ENCODE assay signal across 20 cellular contexts in the genomic region with DNA sequence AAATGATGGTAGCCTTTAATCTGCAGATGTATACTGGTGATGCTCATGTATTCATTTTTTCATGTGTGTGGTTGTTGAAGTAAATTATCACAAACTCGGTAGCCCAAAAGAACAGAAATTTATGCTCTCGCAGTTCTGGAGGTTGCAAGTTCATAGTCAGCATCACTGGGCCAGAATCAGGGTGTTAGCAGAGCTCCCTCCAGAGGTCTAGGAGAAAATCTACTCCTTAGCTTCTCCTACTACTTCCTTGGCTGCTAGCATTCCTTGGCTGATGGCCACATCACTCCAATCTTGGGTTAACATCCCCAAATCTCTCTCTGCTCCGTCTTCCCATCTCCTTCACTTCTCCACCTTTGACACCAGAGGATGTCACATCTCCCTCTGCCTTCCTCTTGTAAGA. TPM values are rescaled to one million over a fixed set of nuclear protein-coding genes. Genes with fewer than 3 reads are reported as not detected.
DNase-seq lines count a peak whose midpoint lies in the region; ATAC-seq, FAIRE-seq and TF ChIP-seq lines count a peak whose summit lies in the region.
"Had no signal": no experiment of that assay in that cellular context is flagged by ENCODE, and none has a peak within 500 bp of the region (broad histone marks: within the 10 kb centered on the region; RNA-seq: fewer than 3 reads in every experiment).

No MANE protein-coding gene starts in this region.

- H3K9ac ChIP-seq in Loucy (ENCODE audit: low read depth, low read length, poor library complexity, severe bottlenecking) (no peak overlapping the region), astrocyte (ENCODE audit: low read length) (no peak overlapping the region), keratinocyte (ENCODE audit: control insufficient read depth, extremely low read depth, insufficient read depth, low read length) (no peak overlapping the region)
- H3K9ac ChIP-seq: KMS-11 had no signal

- H3K4me3 ChIP-seq in breast epithelium (no peak overlapping the region), Loucy (ENCODE audit: low read length, poor library complexity, severe bottlenecking) (no peak overlapping the region), astrocyte (ENCODE audit: insufficient read depth, low read depth, low read length) (no peak overlapping the region), keratinocyte (ENCODE audit: control insufficient read depth in 2 of 3, extremely low read depth in 1 of 3, insufficient read depth in 2 of 3, low read depth in 1 of 3, low read length in 3 of 3) (no peak overlapping the region), left ventricle myocardium inferior (no peak overlapping the region)
- H3K4me3 ChIP-seq: sigmoid colon had no signal

- H3K4me3 Mint-ChIP-seq in MCF 10A (ENCODE audit: unreplicated experiment) (no peak overlapping the region), astrocyte (ENCODE audit: unreplicated experiment) (no peak overlapping the region), T-helper 17 cell (no peak overlapping the region)
- H3K4me3 Mint-ChIP-seq: activated B cell treated with CpG ODN at 0.5 μM for 24 hours; activated naive CD8-positive, alpha-beta T cell treated with anti-CD3 and anti-CD28 coated beads, Interleukin-2, amount 10 ng/mL, durations not matched to agents 7 days and 5 days; activated T-helper 1 cell treated with anti-CD3 and anti-CD28 coated beads, Interleukin-12 subunit alpha, Interleukin-12 subunit beta, Interleukin-2, Interleukin-4 antibody, amounts not matched to agents 30 ng/mL and 10 ng/mL and 1 ng/mL, durations not matched to agents 14 hours and 24 hours and 36 hours had no signal

- H3K4me1 ChIP-seq in breast epithelium (no peaks in the 10 kb centered on the region), Loucy (ENCODE audit: insufficient read depth, low read length, poor library complexity, severe bottlenecking) (peaks cover 13% of the 10 kb centered on the region), astrocyte (ENCODE audit: insufficient read depth, low read length) (no peaks in the 10 kb centered on the region), keratinocyte (ENCODE audit: control insufficient read depth, extremely low read depth, insufficient read depth, low read length) (no peaks in the 10 kb centered on the region), left ventricle myocardium inferior (peaks cover 16% of the 10 kb centered on the region)

- intact Hi-C loops in MCF 10A (cut with micrococcal nuclease) (no loop called here), breast epithelium (cut with DNase I; ENCODE audit: low total_unique reads) (no loop called here), left ventricle myocardium inferior (cut with micrococcal nuclease) (no loop called here)

- H3F3A ChIP-seq in Loucy (ENCODE audit: low read depth) = no peaks in the 10 kb centered on the region

- TF ChIP-seq POLR2A in breast epithelium (IDR thresholded peaks at IDR 0.05) = no peak

- H3K9me3 ChIP-seq in breast epithelium = peaks cover 0 to 3% of the 10 kb centered on the region in 2 donors
- no peaks in the 10 kb centered on the region for H3K9me3 ChIP-seq in Loucy (ENCODE audit: insufficient read depth, low read depth, low read length)
- no peaks in the 10 kb centered on the region for H3K9me3 ChIP-seq in astrocyte (ENCODE audit: insufficient read depth, low read depth, low read length)
- peaks cover 2% of the 10 kb centered on the region for H3K9me3 ChIP-seq in keratinocyte (ENCODE audit: control insufficient read depth, low read depth, low read length)
- H3K9me3 ChIP-seq in left ventricle myocardium inferior (replicated peaks) = no peaks in the 10 kb centered on the region
- no peaks in the 10 kb centered on the region for H3K9me3 ChIP-seq in T-helper 17 cell (ENCODE audit: control insufficient read depth, low read length, poor library complexity, severe bottlenecking)
- H3K9me3 ChIP-seq: sigmoid colon had no signal

- no peak for ATAC-seq in T-helper 17 cell

- H3K36me3 Mint-ChIP-seq in MCF 10A (ENCODE audit: insufficient read depth, unreplicated experiment) = no peaks in the 10 kb centered on the region
- H3K36me3 Mint-ChIP-seq in astrocyte (ENCODE audit: low read depth, unreplicated experiment) = no peaks in the 10 kb centered on the region
- no peaks in the 10 kb centered on the region for H3K36me3 Mint-ChIP-seq in T-helper 17 cell (ENCODE audit: low read depth)
- H3K36me3 Mint-ChIP-seq: activated naive CD8-positive, alpha-beta T cell treated with anti-CD3 and anti-CD28 coated beads, Interleukin-2, amount 10 ng/mL, durations not matched to agents 7 days and 5 days had no signal

- FAIRE-seq in astrocyte (lab: Jason Lieb, UNC) (peak; percentile 45), keratinocyte (lab: Jason Lieb, UNC) (no peak)

- DNase-seq in MCF 10A (ENCODE audit: unreplicated experiment) (peak; percentile 18), breast epithelium (ENCODE audit: low spot score in 2 of 2) (no peak), astrocyte (ENCODE audit: low read depth) (no peak), keratinocyte (ENCODE audit: low read depth, low spot score) (no peak), left ventricle myocardium inferior (no peak), retina (no peak), T-helper 17 cell (no peak)
- DNase-seq: activated B cell treated with CpG ODN at 0.5 μM for 24 hours; activated CD8-positive, alpha-beta memory T cell treated with anti-CD3 and anti-CD28 coated beads for 24 hours; activated naive CD8-positive, alpha-beta T cell treated with anti-CD3 and anti-CD28 coated beads, Interleukin-2, amount 10 ng/mL, durations not matched to agents 7 days and 5 days; caudate nucleus; COR-L47; effector memory CD4-positive, alpha-beta T cell; NCI-H187 treated with DMSO at 0.1 percent for 48 hours; NCI-H510A treated with DMSO at 0.1 percent for 48 hours; RPMI8226; sigmoid colon had no signal

- H3K27ac ChIP-seq in breast epithelium (no peak overlapping the region), astrocyte (ENCODE audit: low read depth, low read length) (no peak overlapping the region), keratinocyte (ENCODE audit: control insufficient read depth, insufficient read depth, low read length) (no peak overlapping the region), left ventricle myocardium inferior (replicated peaks) (no peak overlapping the region)
- H3K27ac ChIP-seq: KMS-11 had no signal

- H3K27me3 Mint-ChIP-seq in MCF 10A (ENCODE audit: insufficient read depth, unreplicated experiment) = peaks cover 57% of the 10 kb centered on the region
- H3K27me3 Mint-ChIP-seq in astrocyte (ENCODE audit: low read depth, unreplicated experiment) = peaks cover 49% of the 10 kb centered on the region
- H3K27me3 Mint-ChIP-seq in T-helper 17 cell = peaks cover 82% of the 10 kb centered on the region

- CTCF ChIA-PET in MCF 10A (lab: Yijun Ruan, JAX) = interaction anchor here (1.0 to 1.2 kb wide), 2 partner anchors 96 to 120 kb away, joined by 3 to 6 read pairs; no protein-coding TSS in a partner anchor

- H3K27me3 ChIP-seq in breast epithelium (peaks cover 0 to 11% of the 10 kb centered on the region in 2 donors), Loucy (ENCODE audit: insufficient read depth, low read length, poor library complexity, severe bottlenecking) (no peaks in the 10 kb centered on the region), astrocyte (ENCODE audit: insufficient read depth, low read length) (peaks cover 24% of the 10 kb centered on the region), keratinocyte (ENCODE audit: control insufficient read depth, extremely low read depth, insufficient read depth, low read length) (peaks cover 21% of the 10 kb centered on the region), left ventricle myocardium inferior (ENCODE audit: low read depth) (no peaks in the 10 kb centered on the region)
- H3K27me3 ChIP-seq: sigmoid colon had no signal

- H3K9me1 ChIP-seq in keratinocyte (ENCODE audit: control insufficient read depth, extremely low read depth, insufficient read depth, low read length) = no peaks in the 10 kb centered on the region

- H2AFZ ChIP-seq in Loucy (ENCODE audit: low read length) = no peak overlapping the region
- no peak overlapping the region for H2AFZ ChIP-seq in astrocyte (ENCODE audit: low read depth, low read length)
- H2AFZ ChIP-seq in keratinocyte (ENCODE audit: control insufficient read depth, low read length) = no peak overlapping the region

- H3K79me2 ChIP-seq in Loucy (ENCODE audit: insufficient read depth, low read length) = no peaks in the 10 kb centered on the region
- no peaks in the 10 kb centered on the region for H3K79me2 ChIP-seq in astrocyte (ENCODE audit: insufficient read depth, low read length)
- no peaks in the 10 kb centered on the region for H3K79me2 ChIP-seq in keratinocyte (ENCODE audit: control insufficient read depth, insufficient read depth, low read length)

- POLR2A ChIA-PET in MCF 10A (lab: Yijun Ruan, JAX) = interaction anchor here (1.6 kb wide), 1 partner anchor 45 kb away, joined by 4 read pairs; the partner anchor contains the start of gene GALNT18

- H3K27ac Mint-ChIP-seq in MCF 10A (ENCODE audit: low read depth, unreplicated experiment) (no peak overlapping the region), astrocyte (ENCODE audit: unreplicated experiment) (no peak overlapping the region), T-helper 17 cell (no peak overlapping the region)
- H3K27ac Mint-ChIP-seq: activated B cell treated with CpG ODN at 0.5 μM for 24 hours; activated naive CD8-positive, alpha-beta T cell treated with anti-CD3 and anti-CD28 coated beads, Interleukin-2, amount 10 ng/mL, durations not matched to agents 7 days and 5 days; activated T-helper 1 cell treated with anti-CD3 and anti-CD28 coated beads, Interleukin-12 subunit alpha, Interleukin-12 subunit beta, Interleukin-2, Interleukin-4 antibody, amounts not matched to agents 30 ng/mL and 10 ng/mL and 1 ng/mL, durations not matched to agents 14 hours and 24 hours and 36 hours had no signal

- no peaks in the 10 kb centered on the region for H3K36me3 ChIP-seq in breast epithelium
- H3K36me3 ChIP-seq in Loucy (ENCODE audit: insufficient read depth, low read length) = no peaks in the 10 kb centered on the region
- no peaks in the 10 kb centered on the region for H3K36me3 ChIP-seq in astrocyte (ENCODE audit: insufficient read depth, low read length)
- no peaks in the 10 kb centered on the region for H3K36me3 ChIP-seq in keratinocyte (ENCODE audit: control insufficient read depth in 2 of 2, extremely low read depth in 1 of 2, insufficient read depth in 2 of 2, low read length in 2 of 2)
- H3K36me3 ChIP-seq in left ventricle myocardium inferior = no peaks in the 10 kb centered on the region
- H3K36me3 ChIP-seq: sigmoid colon had no signal

- H3K4me2 ChIP-seq in Loucy (ENCODE audit: low read depth, low read length, poor library complexity, severe bottlenecking) (no peak overlapping the region), astrocyte (ENCODE audit: low read length) (no peak overlapping the region), keratinocyte (ENCODE audit: control insufficient read depth, extremely low read depth, insufficient read depth, low read depth, low read length) (no peak overlapping the region)
- H3K4me2 ChIP-seq: KMS-11 had no signal

- H4K20me1 ChIP-seq in Loucy (ENCODE audit: insufficient read depth, low read length, poor library complexity, severe bottlenecking) (no peaks in the 10 kb centered on the region), astrocyte (ENCODE audit: insufficient read depth, low read length) (no peaks in the 10 kb centered on the region), keratinocyte (ENCODE audit: control insufficient read depth, extremely low read depth, insufficient read depth, low read length) (no peaks in the 10 kb centered on the region)

- peaks cover 8% of the 10 kb centered on the region for H3K9me3 Mint-ChIP-seq in MCF 10A (ENCODE audit: unreplicated experiment)
- peaks cover 2% of the 10 kb centered on the region for H3K9me3 Mint-ChIP-seq in astrocyte (ENCODE audit: unreplicated experiment)
- H3K9me3 Mint-ChIP-seq: activated naive CD8-positive, alpha-beta T cell treated with anti-CD3 and anti-CD28 coated beads, Interleukin-2, amount 10 ng/mL, durations not matched to agents 7 days and 5 days; activated T-helper 1 cell treated with anti-CD3 and anti-CD28 coated beads, Interleukin-12 subunit alpha, Interleukin-12 subunit beta, Interleukin-2, Interleukin-4 antibody, amounts not matched to agents 30 ng/mL and 10 ng/mL and 1 ng/mL, durations not matched to agents 14 hours and 24 hours and 36 hours had no signal

- no TSS peak for BruUV-seq in MCF 10A (replicated peaks; lab: Mats Ljungman, UMichigan)

- H3K9me2 ChIP-seq in Loucy (replicated peaks; ENCODE audit: low read depth, low read length) = no peaks in the 10 kb centered on the region

- H3K4me1 Mint-ChIP-seq in MCF 10A (ENCODE audit: insufficient read depth, unreplicated experiment) (no peaks in the 10 kb centered on the region), astrocyte (ENCODE audit: low read depth, unreplicated experiment) (peaks cover 8% of the 10 kb centered on the region), T-helper 17 cell (peaks cover 2% of the 10 kb centered on the region)
- H3K4me1 Mint-ChIP-seq: activated B cell treated with CpG ODN at 0.5 μM for 24 hours; activated naive CD8-positive, alpha-beta T cell treated with anti-CD3 and anti-CD28 coated beads, Interleukin-2, amount 10 ng/mL, durations not matched to agents 7 days and 5 days had no signal

- dilution Hi-C loops in keratinocyte (cut with MboI; ENCODE audit: extremely low pct_ligation_motif_present, low sequenced_read_pairs) = no loop called here

- TF ChIP-seq CTCF in MCF 10A (IDR thresholded peaks at IDR 0.05; ENCODE audit: unreplicated experiment) (no peak), breast epithelium (IDR thresholded peaks at IDR 0.05) (no peak), Loucy (conservative IDR thresholded peaks at IDR 0.05; ENCODE audit: low read length) (peak; percentile 37), astrocyte (IDR thresholded peaks at IDR 0.05; ENCODE audit: insufficient read depth, low read depth, low read length) (no peak), keratinocyte (optimal IDR thresholded peaks at IDR 0.05 in 1 of 3, IDR thresholded peaks at IDR 0.05 in 1 of 3, conservative IDR thresholded peaks at IDR 0.05 in 1 of 3; ENCODE audit: extremely low read depth in 1 of 3, insufficient read depth in 2 of 3, low read length in 3 of 3) (peak in 2 of 3 experiments; percentile 15 to 40), left ventricle myocardium inferior (IDR thresholded peaks at IDR 0.05; ENCODE audit: borderline replicate concordance) (no peak)

RNA-seq across cellular contexts. Expression of gene GALNT18, which starts 45.3 kb away (rescaled TPM):
- total RNA-seq in MCF 10A (2022) = 9.0 and 14.1 TPM in 2 replicates
- 10 to 100 TPM; 14.7 to 25.9 (median 16.4) TPM for total RNA-seq in breast epithelium
- 6.5 and 7.0 TPM in 2 replicates for total RNA-seq in astrocyte
- polyA plus RNA-seq in keratinocyte = 27.2 to 35.5 TPM (median 29.3 TPM) in 3 replicates
- polyA plus RNA-seq in keratinocyte (2011; ENCODE audit: low read depth) = 9.0 TPM
- polyA plus RNA-seq in keratinocyte (2011; cell fraction: cytosol; rRNA removed) = 12.0 and 18.0 TPM in 2 replicates
- 42.4 and 46.6 TPM in 2 replicates for polyA plus RNA-seq in keratinocyte (2011; cell fraction: nucleus; rRNA removed)
- polyA plus RNA-seq in keratinocyte (2012; ENCODE audit: low replicate concordance) = 12.8 and 24.1 TPM in 2 replicates
- 27.7 to 34.9 TPM (median 29.1 TPM) in 3 replicates for polyA minus RNA-seq in keratinocyte
- 17.8 TPM for polyA minus RNA-seq in keratinocyte (2011; cell fraction: cytosol; rRNA and poly(A)+ RNA removed)
- polyA minus RNA-seq in keratinocyte (2011; cell fraction: nucleus; rRNA and poly(A)+ RNA removed) = 32.6 and 40.7 TPM in 2 replicates
- total RNA-seq in left ventricle myocardium inferior = 24.4 TPM
- not detected for total RNA-seq in T-helper 17 cell
- total RNA-seq: activated B cell treated with CpG ODN at 0.5 μM for 24 hours had no signal

Comparison
In these comparisons a context has a peak if more than half of its experiments do, and no peak if none do; other contexts are left out.
1. CTCF ChIP-seq: peak in Loucy (single experiment) and keratinocyte (2 of 3); none in MCF 10A (single experiment), breast epithelium (0 of 3), astrocyte (single experiment) and left ventricle myocardium inferior (single experiment).